In genomic region chr12:68638171-68638570, GRCh38 we compare ENCODE assay signal across 14 cellular contexts.
A peak's percentile ranks its signal among the peaks of the same experiment; 100 is the strongest.
DNase-seq lines count a peak whose midpoint lies in the region; ATAC-seq and TF ChIP-seq lines count a peak whose summit lies in the region.
"Had no signal": no experiment of that assay in that cellular context is flagged by ENCODE, and none has a peak within 500 bp of the region (broad histone marks: within the 10 kb centered on the region; RNA-seq: fewer than 3 reads in every experiment).

No MANE protein-coding gene starts in this region.

- no peaks in the 10 kb centered on the region for H3K27me3 ChIP-seq in SU-DHL-6 (ENCODE audit: low read length)
- H3K27me3 ChIP-seq: esophagus muscularis mucosa, heart left ventricle had no signal

- no peaks in the 10 kb centered on the region for H3K9me3 Mint-ChIP-seq in activated naive CD4-positive, alpha-beta T cell treated with anti-CD3 and anti-CD28 coated beads, Interleukin-2, amount 50 U/mL, for 24 hours
- no peaks in the 10 kb centered on the region for H3K9me3 Mint-ChIP-seq in effector memory CD8-positive, alpha-beta T cell
- no peaks in the 10 kb centered on the region for H3K9me3 Mint-ChIP-seq in stimulated activated naive CD8-positive, alpha-beta T cell treated with anti-CD3 and anti-CD28 coated beads, Interleukin-15, amount 100 ng/mL, for 72 hours
- H3K9me3 Mint-ChIP-seq: neural crest cell; T-helper 1 cell treated with Interleukin-12 subunit alpha and Interleukin-12 subunit beta and Interleukin-4 antibody, amounts not matched to agents 30 μg/mL and 1 μg/mL, for 36 hours had no signal

- H3K79me2 ChIP-seq in SU-DHL-6 (ENCODE audit: insufficient read depth, low read length) = peaks cover 99% of the 10 kb centered on the region

- H4K20me1 ChIP-seq in SU-DHL-6 (ENCODE audit: low read depth, low read length) = peaks cover 16% of the 10 kb centered on the region; the same call in 1 of the 2 replicates

- no peak overlapping the region for H2AFZ ChIP-seq in SU-DHL-6 (ENCODE audit: low read depth, low read length, severe bottlenecking)

- no peaks in the 10 kb centered on the region for H3K9me3 ChIP-seq in SU-DHL-6 (ENCODE audit: insufficient read depth, low read length)
- H3K9me3 ChIP-seq: esophagus muscularis mucosa, heart left ventricle had no signal

- no peak for TF ChIP-seq CTCF in SU-DHL-6 (IDR thresholded peaks at IDR 0.05; ENCODE audit: insufficient read depth, low read length, poor library complexity, severe bottlenecking)

- H3K36me3 Mint-ChIP-seq in activated naive CD4-positive, alpha-beta T cell treated with anti-CD3 and anti-CD28 coated beads, Interleukin-2, amount 50 U/mL, for 24 hours = peaks cover 2% of the 10 kb centered on the region
- peaks cover 61% of the 10 kb centered on the region for H3K36me3 Mint-ChIP-seq in effector memory CD8-positive, alpha-beta T cell (ENCODE audit: insufficient read depth)

- no peak for DNase-seq in activated naive CD4-positive, alpha-beta T cell treated with anti-CD3 and anti-CD28 coated beads, Interleukin-2, amount 50 U/mL, for 16 hours
- no peak for DNase-seq in effector memory CD8-positive, alpha-beta T cell
- no peak for DNase-seq in stimulated activated naive CD8-positive, alpha-beta T cell treated with anti-CD3 and anti-CD28 coated beads, Interleukin-15, amount 100 ng/mL, for 72 hours
- DNase-seq in activated effector memory CD4-positive, alpha-beta T cell treated with Interleukin-2 at 50 U/mL for 16 hours = no peak
- no peak for DNase-seq in SHP77 (lab: John Stamatoyannopoulos, UW)
- no peak for DNase-seq in globus pallidus (ENCODE audit: low spot score)
- DNase-seq: activated CD4-positive, CD25-positive, alpha-beta regulatory T cell; heart left ventricle; mammary epithelial cell had no signal

- H3K4me2 ChIP-seq in SU-DHL-6 (ENCODE audit: low read depth, low read length, poor library complexity, severe bottlenecking) = peak overlapping the region; percentile 86

- H3K27ac ChIP-seq in SU-DHL-6 (ENCODE audit: low read depth, low read length) = peak overlapping the region; percentile 87
- H3K27ac ChIP-seq: esophagus muscularis mucosa, heart left ventricle had no signal

- H3K4me3 Mint-ChIP-seq in activated naive CD4-positive, alpha-beta T cell treated with anti-CD3 and anti-CD28 coated beads, Interleukin-2, amount 50 U/mL, for 24 hours = peak overlapping the region; percentile 40
- peak overlapping the region; percentile 58 to 60 for H3K4me3 Mint-ChIP-seq in effector memory CD8-positive, alpha-beta T cell
- peak overlapping the region; percentile 8 to 51 for H3K4me3 Mint-ChIP-seq in stimulated activated naive CD8-positive, alpha-beta T cell treated with anti-CD3 and anti-CD28 coated beads, Interleukin-15, amount 100 ng/mL, for 72 hours
- H3K4me3 Mint-ChIP-seq: neural crest cell; T-helper 1 cell treated with Interleukin-12 subunit alpha and Interleukin-12 subunit beta and Interleukin-4 antibody, amounts not matched to agents 30 μg/mL and 1 μg/mL, for 36 hours had no signal

- H3F3A ChIP-seq in SU-DHL-6 (ENCODE audit: insufficient read depth) = peaks cover 65% of the 10 kb centered on the region

- no peak overlapping the region; the same call in 1 of the 2 replicates for H3K9ac ChIP-seq in SU-DHL-6 (ENCODE audit: low read length)

- peak overlapping the region; percentile 38 for H3K4me3 ChIP-seq in SU-DHL-6 (ENCODE audit: insufficient read depth, low read length, poor library complexity, severe bottlenecking)
- H3K4me3 ChIP-seq: esophagus muscularis mucosa, heart left ventricle had no signal

- H3K9me2 ChIP-seq in SU-DHL-6 (replicated peaks; ENCODE audit: insufficient read depth, low read length) = no peaks in the 10 kb centered on the region

- H3K27me3 Mint-ChIP-seq in activated naive CD4-positive, alpha-beta T cell treated with anti-CD3 and anti-CD28 coated beads, Interleukin-2, amount 50 U/mL, for 24 hours = no peaks in the 10 kb centered on the region
- H3K27me3 Mint-ChIP-seq in effector memory CD8-positive, alpha-beta T cell = no peaks in the 10 kb centered on the region
- H3K27me3 Mint-ChIP-seq in stimulated activated naive CD8-positive, alpha-beta T cell treated with anti-CD3 and anti-CD28 coated beads, Interleukin-15, amount 100 ng/mL, for 72 hours = no peaks in the 10 kb centered on the region

- H3K36me3 ChIP-seq in SU-DHL-6 (ENCODE audit: low read length) = no peaks in the 10 kb centered on the region; the same call in none of the 2 replicates
- H3K36me3 ChIP-seq: esophagus muscularis mucosa had no signal

- ATAC-seq in effector memory CD8-positive, alpha-beta T cell (replicated peaks) = no peak
- no peak for ATAC-seq in stimulated activated naive CD8-positive, alpha-beta T cell treated with anti-CD3 and anti-CD28 coated beads, Interleukin-15, amount 100 ng/mL, for 72 hours
- ATAC-seq: heart left ventricle had no signal

- H3K4me1 Mint-ChIP-seq in activated naive CD4-positive, alpha-beta T cell treated with anti-CD3 and anti-CD28 coated beads, Interleukin-2, amount 50 U/mL, for 24 hours = peaks cover 96% of the 10 kb centered on the region
- peaks cover 60 to 80% of the 10 kb centered on the region in 2 donors for H3K4me1 Mint-ChIP-seq in effector memory CD8-positive, alpha-beta T cell (ENCODE audit: low read depth in 2 of 2)
- peaks cover 99% of the 10 kb centered on the region for H3K4me1 Mint-ChIP-seq in stimulated activated naive CD8-positive, alpha-beta T cell treated with anti-CD3 and anti-CD28 coated beads, Interleukin-15, amount 100 ng/mL, for 72 hours

- peak overlapping the region; percentile 73 for H3K27ac Mint-ChIP-seq in activated naive CD4-positive, alpha-beta T cell treated with anti-CD3 and anti-CD28 coated beads, Interleukin-2, amount 50 U/mL, for 24 hours
- H3K27ac Mint-ChIP-seq in effector memory CD8-positive, alpha-beta T cell = peak overlapping the region; percentile 53 to 86
- H3K27ac Mint-ChIP-seq in stimulated activated naive CD8-positive, alpha-beta T cell treated with anti-CD3 and anti-CD28 coated beads, Interleukin-15, amount 100 ng/mL, for 72 hours = no peak overlapping the region
- H3K27ac Mint-ChIP-seq: T-helper 1 cell treated with Interleukin-12 subunit alpha and Interleukin-12 subunit beta and Interleukin-4 antibody, amounts not matched to agents 30 μg/mL and 1 μg/mL, for 36 hours had no signal

Comparison
In these comparisons a context has a peak if more than half of its experiments do, and no peak if none do; other contexts are left out.
1. H3K27ac Mint-ChIP-seq: peak in activated naive CD4-positive, alpha-beta T cell treated with anti-CD3 and anti-CD28 coated beads, Interleukin-2, amount 50 U/mL, for 24 hours (single experiment) and effector memory CD8-positive, alpha-beta T cell (2 of 2); none in stimulated activated naive CD8-positive, alpha-beta T cell treated with anti-CD3 and anti-CD28 coated beads, Interleukin-15, amount 100 ng/mL, for 72 hours (0 of 2).
2. Peak in every context shown above with its lines, with median percentiles within 50 percentile points of each other: H3K4me3 Mint-ChIP-seq.